In genomic region chr4:129095811-129096454, GRCh38 we compare ENCODE assay signal across 1 cellular context.
A peak's percentile ranks its signal among the peaks of the same experiment; 100 is the strongest.
TF ChIP-seq lines count a peak whose summit lies in the region.

Gene C4orf33, plus strand, starts transcription at chr4:129096152. Its CDS starts 6,459 bp downstream, at chr4:129102611.

TF ChIP-seq in K562, 482 proteins besides CTCF, POLR2A, EP300 and RAD21 (continued from another document and continues in another):
- no peak for TF ChIP-seq ZNF740 (CRISPR knock-in tag; IDR thresholded peaks at IDR 0.05)
- TF ChIP-seq ZNF740 (tag; IDR thresholded peaks at IDR 0.05), result no peak
- no peak for TF ChIP-seq KLF6 (CRISPR knock-in tag; IDR thresholded peaks at IDR 0.05; ENCODE audit: borderline replicate concordance)
- TF ChIP-seq ZNF785 (CRISPR knock-in tag; IDR thresholded peaks at IDR 0.05), result no peak
- no peak for TF ChIP-seq FOSL1 (tag; conservative IDR thresholded peaks at IDR 0.05)
- no peak for TF ChIP-seq HMBOX1 (IDR thresholded peaks at IDR 0.05)
- TF ChIP-seq NR1H2 (CRISPR knock-in tag; IDR thresholded peaks at IDR 0.05), result no peak
- TF ChIP-seq BCL6 (CRISPR knock-in tag; IDR thresholded peaks at IDR 0.05), result no peak
- 0 out of 4 replicates have a peak, but pooled peaks of 1 of the 2 experiments have one; percentile 37 for TF ChIP-seq ZNF318 (IDR thresholded peaks at IDR 0.05; ENCODE audit: borderline replicate concordance in 1 of 2, low read depth in 1 of 2)
- no peak for TF ChIP-seq FOXM1 (IDR thresholded peaks at IDR 0.05; ENCODE audit: low read depth)
- no peak for TF ChIP-seq FOXM1 (CRISPR knock-in tag; IDR thresholded peaks at IDR 0.05; ENCODE audit: low read depth)
- no peak for TF ChIP-seq IRF2 (CRISPR knock-in tag; IDR thresholded peaks at IDR 0.05)
- TF ChIP-seq XRCC4 (IDR thresholded peaks at IDR 0.05; ENCODE audit: extremely low read depth, insufficient read depth, insufficient read length), result no peak
- TF ChIP-seq DNMT1 (IDR thresholded peaks at IDR 0.05), result no peak
- TF ChIP-seq BCLAF1 (IDR thresholded peaks at IDR 0.05; ENCODE audit: borderline replicate concordance in 1 of 2, control insufficient read depth in 1 of 2, low read depth in 2 of 2, low read length in 1 of 2), result no peak
- no peak for TF ChIP-seq BRCA1 (IDR thresholded peaks at IDR 0.05)
- no peak for TF ChIP-seq BRCA1 (CRISPR knock-in tag; IDR thresholded peaks at IDR 0.05)
- no peak for TF ChIP-seq ATF1 (CRISPR knock-in tag; IDR thresholded peaks at IDR 0.05)
- peak; percentile 71 for TF ChIP-seq ATF1 (tag; IDR thresholded peaks at IDR 0.05)
- TF ChIP-seq HDGF (IDR thresholded peaks at IDR 0.05), result no peak
- TF ChIP-seq POLR3A (IDR thresholded peaks at IDR 0.05; ENCODE audit: borderline replicate concordance, extremely low read depth, insufficient read depth, insufficient read length), result no peak
- no peak for TF ChIP-seq DMBX1 (CRISPR knock-in tag; IDR thresholded peaks at IDR 0.05; ENCODE audit: borderline replicate concordance)
- TF ChIP-seq BRF2 (IDR thresholded peaks at IDR 0.05; ENCODE audit: borderline replicate concordance, insufficient read depth, insufficient read length), result no peak
- TF ChIP-seq PTTG1 (tag; IDR thresholded peaks at IDR 0.05; ENCODE audit: low read depth), result no peak
- TF ChIP-seq GTF2F1 (IDR thresholded peaks at IDR 0.05; ENCODE audit: low read depth, low read length), result no peak
- no peak for TF ChIP-seq SLC30A9 (CRISPR knock-in tag; IDR thresholded peaks at IDR 0.05)
- peak; percentile 79 for TF ChIP-seq KDM5B (IDR thresholded peaks at IDR 0.05; ENCODE audit: insufficient replicate concordance, low read depth, low read length)
- TF ChIP-seq RBM34 (IDR thresholded peaks at IDR 0.05; ENCODE audit: borderline replicate concordance, insufficient read depth, low read length), result no peak
- no peak for TF ChIP-seq ETV6 (IDR thresholded peaks at IDR 0.05; ENCODE audit: borderline replicate concordance in 1 of 2, low read depth in 2 of 2, low read length in 1 of 2)
- no peak for TF ChIP-seq ETV6 (CRISPR knock-in tag; IDR thresholded peaks at IDR 0.05; ENCODE audit: borderline replicate concordance)
- TF ChIP-seq ARID3B (CRISPR knock-in tag; IDR thresholded peaks at IDR 0.05; ENCODE audit: borderline replicate concordance), result no peak
- TF ChIP-seq SP1 (CRISPR knock-in tag; IDR thresholded peaks at IDR 0.05), result peak; percentile 65; the same call in 1 of the 2 replicates
- no peak for TF ChIP-seq CREB3 (tag; conservative IDR thresholded peaks at IDR 0.05; ENCODE audit: low read depth)
- no peak for TF ChIP-seq SNRNP70 (optimal IDR thresholded peaks at IDR 0.05; ENCODE audit: low read depth, low read length)
- no peak for TF ChIP-seq ETV1 (tag; conservative IDR thresholded peaks at IDR 0.05; ENCODE audit: low read depth)
- peak; percentile 49 for TF ChIP-seq ASH1L (IDR thresholded peaks at IDR 0.05; ENCODE audit: borderline replicate concordance, low read depth, partially characterized antibody)
- no peak for TF ChIP-seq GTF3C2 (IDR thresholded peaks at IDR 0.05; ENCODE audit: borderline replicate concordance, extremely low read depth, insufficient read length)
- TF ChIP-seq TRIM28 (IDR thresholded peaks at IDR 0.05), result no peak
- no peak for TF ChIP-seq LCOR (CRISPR knock-in tag; IDR thresholded peaks at IDR 0.05)
- no peak for TF ChIP-seq ZBTB34 (CRISPR knock-in tag; IDR thresholded peaks at IDR 0.05)
- TF ChIP-seq U2AF1 (optimal IDR thresholded peaks at IDR 0.05; ENCODE audit: low read depth, low read length), result no peak
